In the genomic region with DNA sequence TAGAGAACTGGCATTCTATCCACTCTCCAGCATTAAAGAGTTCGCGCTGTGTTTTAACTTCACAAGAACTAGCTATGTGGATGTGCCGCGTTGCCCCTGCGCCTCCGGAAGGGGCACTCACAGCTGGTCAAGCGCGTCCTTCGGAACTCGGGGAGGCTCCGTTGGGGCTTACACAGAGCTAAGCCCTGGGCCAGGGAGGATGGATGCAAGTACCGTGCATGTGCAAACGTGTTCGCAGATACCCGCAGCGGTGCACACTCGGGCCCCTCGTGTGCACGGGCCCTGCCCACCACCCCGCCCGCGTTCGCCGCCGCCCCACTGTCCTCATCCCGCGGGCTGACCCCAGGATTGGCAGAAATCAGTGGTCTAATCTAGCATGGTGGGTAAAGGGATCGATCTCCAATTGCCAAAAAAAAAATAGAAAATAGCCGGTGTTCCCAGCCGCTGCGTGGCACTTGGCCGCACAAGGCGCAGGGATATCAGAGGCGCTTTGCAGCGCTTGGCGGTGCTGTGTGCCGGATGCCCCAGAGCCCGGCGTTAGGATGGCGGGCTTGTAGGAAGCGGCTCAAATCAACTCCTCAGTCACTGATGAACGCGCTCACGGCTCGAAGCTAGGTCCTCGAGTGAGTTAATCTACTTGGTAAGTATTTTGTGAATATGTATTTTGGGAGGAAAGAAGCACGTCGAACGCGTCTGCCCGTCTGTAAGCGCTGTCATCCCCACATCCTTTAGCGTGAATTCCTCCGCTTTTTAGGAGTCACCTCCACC, we compare ENCODE assay signal across 10 cellular contexts. TPM values are rescaled to one million over a fixed set of nuclear protein-coding genes. Genes with fewer than 3 reads are reported as not detected.
DNase-seq lines count a peak whose midpoint lies in the region; TF ChIP-seq lines count a peak whose summit lies in the region.
"Had no signal": no experiment of that assay in that cellular context is flagged by ENCODE, and none has a peak within 500 bp of the region (broad histone marks: within the 10 kb centered on the region; RNA-seq: fewer than 3 reads in every experiment).

No MANE protein-coding gene starts in this region.

- DNase-seq in NCI-H2227 (lab: John Stamatoyannopoulos, UW; ENCODE audit: unreplicated experiment), result peak; percentile 3
- no peak for DNase-seq in NCI-H2227 treated with DMSO at 0.1 percent for 48 hours (lab: John Stamatoyannopoulos, UW)
- DNase-seq in RWPE1 (ENCODE audit: low spot score), result no peak
- DNase-seq in fibroblast of the aortic adventitia (ENCODE audit: low read depth), result no peak
- DNase-seq in nucleus accumbens (lab: John Stamatoyannopoulos, UW), result peak in 52 of 56 donors; percentile 5 to 85 (median 64)
- no peak for DNase-seq in stimulated activated naive CD4-positive, alpha-beta T cell treated with Interleukin-2 at 50 U/mL for 16 hours (lab: John Stamatoyannopoulos, UW)
- no peak for DNase-seq in stimulated activated CD4-positive, alpha-beta T cell treated with anti-CD3 and anti-CD28 coated beads, Interleukin-1b, Interleukin-23, amount 100 ng/mL, for 48 hours
- DNase-seq in middle frontal gyrus (ENCODE audit: extremely low spot score, low spot score), result no peak

- H3K27ac ChIP-seq in RWPE1, result no peak overlapping the region

- peak; percentile 25; the same call in 1 of the 2 replicates for TF ChIP-seq CTCF in RWPE1 (conservative IDR thresholded peaks at IDR 0.05; ENCODE audit: low read depth)
- peak; percentile 23 for TF ChIP-seq CTCF in fibroblast of the aortic adventitia (IDR thresholded peaks at IDR 0.05; ENCODE audit: insufficient read depth, low read length)

- CTCF ChIA-PET in RWPE1 (lab: Yijun Ruan, JAX), result no interaction called here

- H3K4me3 ChIP-seq in fibroblast of the aortic adventitia (ENCODE audit: low read depth, low read length), result peak overlapping the region; percentile 68

- POLR2A ChIA-PET in RWPE1 (lab: Yijun Ruan, JAX; ENCODE audit: low non-redundant PET), result no interaction called here

RNA-seq across cellular contexts. Expression of a gene that starts 1.0 kb away (rescaled TPM):
- total RNA-seq in fibroblast of the aortic adventitia (ENCODE audit: low replicate concordance), result 6.8 and 16.9 TPM in 2 replicates
- total RNA-seq: CD4-positive, CD25-positive, alpha-beta regulatory T cell; T-helper 1 cell treated with Interleukin-12 subunit alpha and Interleukin-12 subunit beta and Interleukin-4 antibody, amounts not matched to agents 30 ng/mL and 1 ng/mL, for 36 hours had no signal

Comparison
In these comparisons a context has a peak if more than half of its experiments do, and no peak if none do; other contexts are left out.
1. DNase-seq: peak in NCI-H2227 (single experiment) and nucleus accumbens (52 of 56); none in NCI-H2227 treated with DMSO at 0.1 percent for 48 hours (single experiment), RWPE1 (single experiment), fibroblast of the aortic adventitia (single experiment), stimulated activated naive CD4-positive, alpha-beta T cell treated with Interleukin-2 at 50 U/mL for 16 hours (single experiment), stimulated activated CD4-positive, alpha-beta T cell treated with anti-CD3 and anti-CD28 coated beads, Interleukin-1b, Interleukin-23, amount 100 ng/mL, for 48 hours (single experiment) and middle frontal gyrus (single experiment).